ENCODE assay signal across 8 cellular contexts in genomic region chr1:111516008-111516535, GRCh38. TPM values are rescaled to one million over a fixed set of nuclear protein-coding genes. Genes with fewer than 3 reads are reported as not detected.
A peak's percentile ranks its signal among the peaks of the same experiment; 100 is the strongest.
DNase-seq lines count a peak whose midpoint lies in the region; ATAC-seq, FAIRE-seq and TF ChIP-seq lines count a peak whose summit lies in the region.

No MANE protein-coding gene starts in this region.

- in situ Hi-C loops in astrocyte of the cerebellum (cut with HindIII; ENCODE audit: low sequenced_read_pairs): no loop called here

- H3K4me3 ChIP-seq in astrocyte of the cerebellum (ENCODE audit: low read depth, low read length) (peak overlapping the region; percentile 19), iPS DF 6.9 (ENCODE audit: low read length) (no peak overlapping the region), small intestine (ENCODE audit: low read depth in 1 of 2, low read length in 2 of 2) (no peak overlapping the region)

- H3K36me3 ChIP-seq in iPS DF 6.9 (ENCODE audit: control insufficient read depth, insufficient read depth, low read length): no peaks in the 10 kb centered on the region
- no peaks in the 10 kb centered on the region for H3K36me3 ChIP-seq in small intestine (ENCODE audit: control insufficient read depth in 2 of 2, insufficient read depth in 2 of 2, low read length in 2 of 2)

- peak; percentile 28 for TF ChIP-seq CTCF in astrocyte of the cerebellum (IDR thresholded peaks at IDR 0.05; ENCODE audit: low read depth, low read length, missing control alignments)

- H3K27me3 ChIP-seq in iPS DF 6.9 (ENCODE audit: control insufficient read depth, insufficient read depth, low read length) (no peaks in the 10 kb centered on the region), small intestine (ENCODE audit: control insufficient read depth in 2 of 2, insufficient read depth in 2 of 2, low read length in 2 of 2) (no peaks in the 10 kb centered on the region)

- FAIRE-seq in GM18507 (lab: Jason Lieb, UNC) (peak; percentile 65), small intestine (lab: Jason Lieb, UNC) (no peak)

- no peak for ATAC-seq in GM18907 (IDR thresholded peaks at IDR 0.05; ENCODE audit: unreplicated experiment)
- ATAC-seq in GM18520 (IDR thresholded peaks at IDR 0.05; ENCODE audit: unreplicated experiment): no peak

- no CpG with 5 or more reads among the region's 13 CpGs for WGBS in iPS DF 6.9 (ENCODE audit: insufficient coverage, insufficient read length)
- WGBS in small intestine, 3 donors: 26 to 69% (median 57%) methylated on average over 13 of the region's 13 CpGs

- peaks cover 2% of the 10 kb centered on the region for H3K4me1 ChIP-seq in iPS DF 6.9 (ENCODE audit: control insufficient read depth, insufficient read depth, low read length)
- no peaks in the 10 kb centered on the region for H3K4me1 ChIP-seq in small intestine (ENCODE audit: control insufficient read depth in 2 of 2, insufficient read depth in 1 of 2, low read depth in 1 of 2, low read length in 1 of 2)

- no peaks in the 10 kb centered on the region for H3K9me3 ChIP-seq in iPS DF 6.9 (ENCODE audit: control insufficient read depth, insufficient read depth, low read length)
- H3K9me3 ChIP-seq in small intestine (ENCODE audit: control insufficient read depth, low read depth): no peaks in the 10 kb centered on the region

- DNase-seq in AG08396 (ENCODE audit: low spot score): peak; percentile 71
- DNase-seq in GM18507 (ENCODE audit: extremely low spot score, insufficient read length, low read depth): peak; percentile 35
- peak; percentile 41 for DNase-seq in NCI-H146 (lab: John Stamatoyannopoulos, UW)
- no peak for DNase-seq in astrocyte of the cerebellum (ENCODE audit: low read depth)
- DNase-seq in iPS DF 6.9 (ENCODE audit: low read depth, low spot score): peak; percentile 50
- peak; percentile 24 for DNase-seq in small intestine

- H3K27ac ChIP-seq in iPS DF 6.9 (ENCODE audit: low read length) (no peak overlapping the region), small intestine (ENCODE audit: low read depth in 1 of 2, low read length in 1 of 2) (peak overlapping the region in 1 of 2 donors; percentile 70)

RNA-seq across cellular contexts. Expression of gene ADORA3, which starts 12.6 kb away (rescaled TPM):
- polyA plus RNA-seq in small intestine: 1 to 10 TPM; 2.5 to 4.6 (median 4.4) TPM

RNA-seq across cellular contexts. Expression of gene TMIGD3, which starts 12.6 kb away (rescaled TPM):
- 1 to 10 TPM; 2.0 to 6.2 (median 2.7) TPM for polyA plus RNA-seq in small intestine

RNA-seq across cellular contexts. Expression of gene C1orf162, which starts 42.3 kb away (rescaled TPM):
- 10 to 100 TPM; 10.3 to 27.2 (median 14.1) TPM for polyA plus RNA-seq in small intestine
